In genomic region chrX:10106801-10107200, GRCh38 we compare ENCODE assay signal across 7 cellular contexts.
DNase-seq lines count a peak whose midpoint lies in the region; ATAC-seq lines count a peak whose summit lies in the region.

No MANE protein-coding gene starts in this region.

- peaks cover 55% of the 10 kb centered on the region for H3K4me1 Mint-ChIP-seq in stimulated activated effector memory CD8-positive, alpha-beta T cell treated with anti-CD3 and anti-CD28 coated beads, Interleukin-12 subunit alpha, Interleukin-12 subunit beta, amount 100 ng/mL, for 72 hours

- ATAC-seq in GM19467 (IDR thresholded peaks at IDR 0.05; ENCODE audit: unreplicated experiment): peak; percentile 77
- ATAC-seq in HG03442 (IDR thresholded peaks at IDR 0.05; ENCODE audit: unreplicated experiment): peak; percentile 49
- peak; percentile 50 for ATAC-seq in stimulated activated effector memory CD8-positive, alpha-beta T cell treated with anti-CD3 and anti-CD28 coated beads, Interleukin-12 subunit alpha, Interleukin-12 subunit beta, amount 100 ng/mL, for 72 hours

- H3K9me3 Mint-ChIP-seq in stimulated activated effector memory CD8-positive, alpha-beta T cell treated with anti-CD3 and anti-CD28 coated beads, Interleukin-12 subunit alpha, Interleukin-12 subunit beta, amount 100 ng/mL, for 72 hours: no peaks in the 10 kb centered on the region

- peak; percentile 24 for DNase-seq in activated gamma-delta T cell treated with anti-CD3 and anti-CD28 coated beads, Interleukin-2, amount 50 U/mL, for 16 hours (ENCODE audit: low read depth)
- DNase-seq in stimulated activated effector memory CD8-positive, alpha-beta T cell treated with anti-CD3 and anti-CD28 coated beads, Interleukin-12 subunit alpha, Interleukin-12 subunit beta, amount 100 ng/mL, for 72 hours (ENCODE audit: low spot score in 2 of 2): no peak
- DNase-seq in SHP77 (lab: John Stamatoyannopoulos, UW): no peak
- DNase-seq in NOMO-1 treated with DMSO at 0.1 percent for 48 hours (lab: John Stamatoyannopoulos, UW; ENCODE audit: unreplicated experiment): no peak
- no peak for DNase-seq in HCEC 1CT

- H3K27ac Mint-ChIP-seq in stimulated activated effector memory CD8-positive, alpha-beta T cell treated with anti-CD3 and anti-CD28 coated beads, Interleukin-12 subunit alpha, Interleukin-12 subunit beta, amount 100 ng/mL, for 72 hours: peak overlapping the region; percentile 64

- H3K36me3 Mint-ChIP-seq in stimulated activated effector memory CD8-positive, alpha-beta T cell treated with anti-CD3 and anti-CD28 coated beads, Interleukin-12 subunit alpha, Interleukin-12 subunit beta, amount 100 ng/mL, for 72 hours: peaks cover 17% of the 10 kb centered on the region

- peak overlapping the region; percentile 27 for H3K4me3 Mint-ChIP-seq in stimulated activated effector memory CD8-positive, alpha-beta T cell treated with anti-CD3 and anti-CD28 coated beads, Interleukin-12 subunit alpha, Interleukin-12 subunit beta, amount 100 ng/mL, for 72 hours
